In the genomic region with DNA sequence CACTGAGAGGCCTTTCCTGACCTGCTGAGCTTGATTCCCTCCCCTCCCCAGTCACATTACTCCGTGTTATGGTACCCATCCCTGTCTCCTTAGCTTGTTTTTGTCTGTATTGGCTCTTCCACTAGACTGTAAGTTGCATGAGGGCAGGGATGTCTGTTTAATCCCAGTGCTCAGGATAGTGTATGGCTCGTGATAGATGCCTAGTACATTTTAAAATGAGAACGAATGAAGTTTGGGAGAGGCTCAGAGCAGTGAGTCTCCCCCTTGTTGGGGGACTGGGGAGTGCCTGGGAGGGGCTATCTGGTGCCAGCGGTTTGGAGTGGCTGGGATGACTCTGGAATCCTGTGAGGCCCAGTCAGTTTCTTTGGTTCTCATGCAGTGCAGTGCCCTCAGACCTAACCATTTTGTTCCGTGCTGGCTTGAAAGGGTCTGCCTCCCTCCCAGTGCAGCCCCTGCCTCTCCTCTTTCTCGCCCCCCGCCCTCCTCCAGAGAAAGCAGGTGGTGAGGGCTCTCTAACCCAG, we compare ENCODE assay signal across 8 cellular contexts. TPM values are rescaled to one million over a fixed set of nuclear protein-coding genes. Genes with fewer than 3 reads are reported as not detected.
DNase-seq lines count a peak whose midpoint lies in the region; ATAC-seq, FAIRE-seq and TF ChIP-seq lines count a peak whose summit lies in the region.

No MANE protein-coding gene starts in this region.

- H3K4me1 Mint-ChIP-seq in astrocyte (ENCODE audit: low read depth, unreplicated experiment), result peaks cover 87% of the 10 kb centered on the region

- peaks cover 91% of the 10 kb centered on the region for H3K4me1 ChIP-seq in Loucy (ENCODE audit: insufficient read depth, low read length, poor library complexity, severe bottlenecking)
- H3K4me1 ChIP-seq in astrocyte (ENCODE audit: insufficient read depth, low read length), result peaks cover 59% of the 10 kb centered on the region

- TF ChIP-seq CTCF in Loucy (conservative IDR thresholded peaks at IDR 0.05; ENCODE audit: low read length) (no peak), astrocyte (IDR thresholded peaks at IDR 0.05; ENCODE audit: insufficient read depth, low read depth, low read length) (no peak)

- no peak for DNase-seq in astrocyte (ENCODE audit: low read depth)
- DNase-seq in substantia nigra (lab: John Stamatoyannopoulos, UW), result no peak
- DNase-seq in D341Med (ENCODE audit: low spot score), result no peak
- DNase-seq in activated effector memory CD4-positive, alpha-beta T cell treated with anti-CD3 and anti-CD28 coated beads, Interleukin-2, amount 50 U/mL, for 16 hours, result no peak
- DNase-seq in stimulated activated CD4-positive, alpha-beta T cell treated with anti-CD3 and anti-CD28 coated beads, Interleukin-15, amount 100 ng/mL, for 24 hours, result no peak

- H3K9me2 ChIP-seq in Loucy (replicated peaks; ENCODE audit: low read depth, low read length), result no peaks in the 10 kb centered on the region

- peaks cover 13% of the 10 kb centered on the region; the same call in 1 of the 2 replicates for H3K36me3 ChIP-seq in Loucy (ENCODE audit: insufficient read depth, low read length)
- peaks cover 11% of the 10 kb centered on the region for H3K36me3 ChIP-seq in astrocyte (ENCODE audit: insufficient read depth, low read length)

- H3K9me3 Mint-ChIP-seq in astrocyte (ENCODE audit: unreplicated experiment), result no peaks in the 10 kb centered on the region

- peak overlapping the region; percentile 99 for H3K27ac Mint-ChIP-seq in astrocyte (ENCODE audit: unreplicated experiment)

- H2AFZ ChIP-seq in Loucy (ENCODE audit: low read length) (no peak overlapping the region), astrocyte (ENCODE audit: low read depth, low read length) (no peak overlapping the region)

- H3K27me3 ChIP-seq in Loucy (ENCODE audit: insufficient read depth, low read length, poor library complexity, severe bottlenecking) (no peaks in the 10 kb centered on the region), astrocyte (ENCODE audit: insufficient read depth, low read length) (no peaks in the 10 kb centered on the region), layer of hippocampus (ENCODE audit: control insufficient read depth, insufficient read depth, low read length) (no peaks in the 10 kb centered on the region)

- H3K27ac ChIP-seq in astrocyte (ENCODE audit: low read depth, low read length), result peak overlapping the region; percentile 100
- H3K27ac ChIP-seq in layer of hippocampus (ENCODE audit: low read depth, low read length), result peak overlapping the region; percentile 74
- H3K27ac ChIP-seq in substantia nigra (ENCODE audit: low read depth, low read length, poor library complexity, severe bottlenecking), result peak overlapping the region; percentile 55

- H3K79me2 ChIP-seq in Loucy (ENCODE audit: insufficient read depth, low read length) (peaks cover 100% of the 10 kb centered on the region), astrocyte (ENCODE audit: insufficient read depth, low read length) (peaks cover 92% of the 10 kb centered on the region)

- FAIRE-seq in astrocyte (lab: Jason Lieb, UNC), result no peak

- no peaks in the 10 kb centered on the region for H3K27me3 Mint-ChIP-seq in astrocyte (ENCODE audit: low read depth, unreplicated experiment)

- H3K4me3 Mint-ChIP-seq in astrocyte (ENCODE audit: unreplicated experiment), result no peak overlapping the region

- peak overlapping the region; percentile 17 for H3K9ac ChIP-seq in Loucy (ENCODE audit: low read depth, low read length, poor library complexity, severe bottlenecking)
- peak overlapping the region; percentile 85 for H3K9ac ChIP-seq in astrocyte (ENCODE audit: low read length)

- ATAC-seq in HG03432 (IDR thresholded peaks at IDR 0.05; ENCODE audit: unreplicated experiment), result no peak

- H3F3A ChIP-seq in Loucy (ENCODE audit: low read depth), result no peaks in the 10 kb centered on the region

- H3K4me3 ChIP-seq in Loucy (ENCODE audit: low read length, poor library complexity, severe bottlenecking) (peak overlapping the region; percentile 8), astrocyte (ENCODE audit: insufficient read depth, low read depth, low read length) (no peak overlapping the region)

- peak overlapping the region; percentile 54 for H3K4me2 ChIP-seq in Loucy (ENCODE audit: low read depth, low read length, poor library complexity, severe bottlenecking)
- peak overlapping the region; percentile 79 for H3K4me2 ChIP-seq in astrocyte (ENCODE audit: low read length)

- H4K20me1 ChIP-seq in Loucy (ENCODE audit: insufficient read depth, low read length, poor library complexity, severe bottlenecking), result peaks cover 31% of the 10 kb centered on the region
- H4K20me1 ChIP-seq in astrocyte (ENCODE audit: insufficient read depth, low read length), result peaks cover 31% of the 10 kb centered on the region

- H3K9me3 ChIP-seq in Loucy (ENCODE audit: insufficient read depth, low read depth, low read length), result no peaks in the 10 kb centered on the region
- H3K9me3 ChIP-seq in astrocyte (ENCODE audit: insufficient read depth, low read depth, low read length), result no peaks in the 10 kb centered on the region

- peaks cover 41% of the 10 kb centered on the region for H3K36me3 Mint-ChIP-seq in astrocyte (ENCODE audit: low read depth, unreplicated experiment)

RNA-seq across cellular contexts. Expression of gene ACTN4, which starts 35.5 kb away (rescaled TPM):
- total RNA-seq in astrocyte, result 805 and 879 TPM in 2 replicates
